In the genomic region with DNA sequence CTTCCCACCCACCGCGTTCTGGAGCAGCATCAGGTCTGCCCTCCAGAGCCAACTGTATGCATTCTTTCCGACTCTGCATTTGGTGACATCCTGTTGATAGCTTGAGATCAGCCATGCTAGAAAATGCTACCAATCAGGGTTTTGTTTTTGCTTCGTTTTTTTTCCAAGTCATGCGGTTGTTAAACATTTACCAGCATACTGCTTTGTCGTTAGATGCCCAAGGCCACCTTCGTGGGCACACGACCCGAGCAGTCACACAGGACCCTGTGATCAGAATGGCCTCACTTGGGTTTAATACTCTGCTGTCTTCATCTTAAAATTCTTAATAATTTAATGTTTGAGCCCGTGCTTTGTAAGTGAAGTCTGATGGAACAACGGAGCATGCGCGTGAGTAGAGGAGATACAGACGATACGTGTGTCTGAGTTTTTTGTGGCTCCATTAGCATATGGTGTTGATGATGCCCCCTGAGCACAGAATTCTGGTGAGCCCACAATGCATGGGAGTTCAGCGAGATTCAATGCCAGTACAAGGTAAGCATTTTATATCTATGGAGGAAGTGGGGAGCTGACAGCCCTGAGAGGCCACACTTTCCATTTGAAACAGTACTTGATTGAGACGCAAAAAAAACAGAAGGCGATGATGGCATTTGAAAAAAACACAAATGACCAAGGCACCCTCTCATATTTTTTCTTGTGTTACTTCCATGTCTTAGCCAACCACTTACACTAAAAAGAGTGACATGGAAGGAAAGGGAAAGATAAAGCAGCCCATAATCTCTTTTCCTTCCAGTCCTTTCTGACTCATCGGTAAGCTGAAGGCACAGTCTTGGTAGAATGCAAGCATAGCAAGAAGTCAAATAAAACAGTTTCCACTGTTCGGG, we compare ENCODE assay signal across 10 cellular contexts.
DNase-seq lines count a peak whose midpoint lies in the region; ATAC-seq and TF ChIP-seq lines count a peak whose summit lies in the region.
"Had no signal": no experiment of that assay in that cellular context is flagged by ENCODE, and none has a peak within 500 bp of the region (broad histone marks: within the 10 kb centered on the region; RNA-seq: fewer than 3 reads in every experiment).

No MANE protein-coding gene starts in this region.

- H3K27ac Mint-ChIP-seq in activated T-cell treated with anti-CD3 and anti-CD28 coated beads, Interleukin-2, amount 50 U/mL, for 72 hours, result peak overlapping the region; percentile 96

- peaks cover 36% of the 10 kb centered on the region for H3K4me1 ChIP-seq in iPS-20b (ENCODE audit: insufficient read depth, low read length)

- peaks cover 62% of the 10 kb centered on the region for H3K4me1 Mint-ChIP-seq in activated T-cell treated with anti-CD3 and anti-CD28 coated beads, Interleukin-2, amount 50 U/mL, for 72 hours (ENCODE audit: low read depth)

- H3K27me3 Mint-ChIP-seq in activated T-cell treated with anti-CD3 and anti-CD28 coated beads, Interleukin-2, amount 50 U/mL, for 72 hours (ENCODE audit: low read depth), result peaks cover 33% of the 10 kb centered on the region

- no peaks in the 10 kb centered on the region for H3K9me3 ChIP-seq in iPS-20b (ENCODE audit: insufficient read depth, low read depth, low read length)

- H3K27me3 ChIP-seq in iPS-20b (ENCODE audit: insufficient read depth, low read length), result no peaks in the 10 kb centered on the region

- H3K4me3 ChIP-seq in iPS-20b (ENCODE audit: low read length), result no peak overlapping the region

- TF ChIP-seq CTCF in GM10266 (IDR thresholded peaks at IDR 0.05; ENCODE audit: control insufficient read depth, insufficient read depth, low read depth, missing control alignments), result no peak

- H3K27ac ChIP-seq in iPS-20b (ENCODE audit: low read length), result peak overlapping the region; percentile 14

- H3K9ac ChIP-seq in iPS-20b (ENCODE audit: low read depth, low read length), result peak overlapping the region; percentile 28; the same call in 1 of the 2 replicates

- peak; percentile 51 to 67 for ATAC-seq in activated T-cell treated with anti-CD3 and anti-CD28 coated beads, Interleukin-2, amount 50 U/mL, for 72 hours (replicated peaks in 1 of 2)
- no peak for ATAC-seq in GM18511 (IDR thresholded peaks at IDR 0.05; ENCODE audit: unreplicated experiment)

- H3K36me3 Mint-ChIP-seq in activated T-cell treated with anti-CD3 and anti-CD28 coated beads, Interleukin-2, amount 50 U/mL, for 72 hours (ENCODE audit: insufficient read depth in 2 of 2), result peaks cover 0 to 4% of the 10 kb centered on the region in 2 donors
- H3K36me3 Mint-ChIP-seq: brain had no signal

- peak overlapping the region; percentile 76 to 87 for H3K4me3 Mint-ChIP-seq in activated T-cell treated with anti-CD3 and anti-CD28 coated beads, Interleukin-2, amount 50 U/mL, for 72 hours

- H3K36me3 ChIP-seq in iPS-20b (ENCODE audit: insufficient read depth, low read depth, low read length), result no peaks in the 10 kb centered on the region

- H3K9me3 Mint-ChIP-seq in activated T-cell treated with anti-CD3 and anti-CD28 coated beads, Interleukin-2, amount 50 U/mL, for 72 hours, result peaks cover 2% of the 10 kb centered on the region in 2 donors

- DNase-seq in CD1c-positive myeloid dendritic cell (ENCODE audit: extremely low spot score) (peak; percentile 26), MV-4-11 (lab: John Stamatoyannopoulos, UW) (peak; percentile 62), NCI-H774 (lab: John Stamatoyannopoulos, UW) (no peak), DMS79 treated with DMSO at 0.1 percent for 48 hours (lab: John Stamatoyannopoulos, UW) (no peak), GM10266 (ENCODE audit: extremely low spot score) (no peak)
- peak; percentile 14 to 48 for DNase-seq in activated T-cell treated with anti-CD3 and anti-CD28 coated beads, Interleukin-2, amount 50 U/mL, for 72 hours
- DNase-seq: NCI-H345 had no signal

Comparison
In these comparisons a context has a peak if more than half of its experiments do, and no peak if none do; other contexts are left out.
1. DNase-seq: peak in CD1c-positive myeloid dendritic cell (single experiment), MV-4-11 (single experiment) and activated T-cell treated with anti-CD3 and anti-CD28 coated beads, Interleukin-2, amount 50 U/mL, for 72 hours (2 of 2); none in NCI-H774 (single experiment), DMS79 treated with DMSO at 0.1 percent for 48 hours (single experiment) and GM10266 (single experiment).